In the genomic region with DNA sequence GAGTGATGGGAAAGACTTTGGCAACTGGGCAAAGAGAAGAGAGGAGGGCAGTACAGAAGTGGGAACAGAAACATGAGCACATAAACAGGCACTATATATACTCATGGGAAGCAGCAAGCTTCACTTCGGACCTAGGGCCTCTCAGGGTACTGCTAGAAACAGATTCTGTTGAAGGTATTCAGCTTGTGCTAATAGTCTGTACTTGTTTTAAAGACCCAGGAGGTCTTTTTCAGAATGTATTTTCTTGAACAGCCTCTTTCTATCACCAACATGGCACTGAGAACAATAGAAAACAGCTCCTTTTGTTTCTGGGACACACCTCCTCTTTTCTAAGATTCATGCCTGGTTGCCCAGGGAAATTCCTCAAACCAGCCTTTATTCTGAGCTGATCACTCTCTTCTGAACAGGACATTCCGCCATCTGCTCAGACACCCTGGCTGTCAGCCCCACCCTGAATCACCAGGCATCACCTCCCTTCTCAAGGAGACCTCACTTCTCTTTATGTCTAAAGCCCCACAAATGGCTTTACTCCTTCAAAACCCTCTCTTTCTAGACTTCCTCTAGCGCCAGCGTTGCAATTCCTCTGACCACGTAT, we compare ENCODE assay signal across 32 cellular contexts.
DNase-seq lines count a peak whose midpoint lies in the region; ATAC-seq and TF ChIP-seq lines count a peak whose summit lies in the region.
"Had no signal": no experiment of that assay in that cellular context is flagged by ENCODE, and none has a peak within 500 bp of the region (broad histone marks: within the 10 kb centered on the region; RNA-seq: fewer than 3 reads in every experiment).

No MANE protein-coding gene starts in this region.

- peak; percentile 31 for DNase-seq in NCI-H2171 treated with DMSO at 0.1 percent for 48 hours (lab: John Stamatoyannopoulos, UW)
- DNase-seq in NCI-H2171 (lab: John Stamatoyannopoulos, UW), result no peak
- peak; percentile 58 for DNase-seq in SK-MEL-5 (ENCODE audit: low read depth, low spot score)
- DNase-seq in retina, result peak; percentile 28
- DNase-seq in activated naive CD4-positive, alpha-beta T cell treated with anti-CD3 and anti-CD28 coated beads, Interleukin-2, amount 10 ng/mL, durations not matched to agents 7 days and 5 days, result no peak
- DNase-seq in mucosa of descending colon, result no peak
- DNase-seq in NOMO-1 treated with DMSO at 0.1 percent for 48 hours (lab: John Stamatoyannopoulos, UW; ENCODE audit: unreplicated experiment), result no peak
- DNase-seq: activated CD4-positive, alpha-beta T cell treated with anti-CD3 and anti-CD28 coated beads, Interleukin-2, amount 10 ng/mL, durations not matched to agents 24 days and 14 days; DMS79 treated with DMSO at 0.1 percent for 48 hours; foreskin fibroblast; heart left ventricle; HFFc6; KG1; MG63; naive thymus-derived CD8-positive, alpha-beta T cell; NCI-H1105; NCI-H187 treated with DMSO at 0.1 percent for 48 hours; NCI-H226; NCI-H526 treated with DMSO at 0.1 percent for 48 hours; SIG-M5; stimulated activated CD4-positive, alpha-beta T cell treated with anti-CD3 and anti-CD28 coated beads, Interleukin-15, amount 100 ng/mL, for 24 hours; stimulated activated CD4-positive, alpha-beta T cell treated with anti-CD3 and anti-CD28 coated beads, Interleukin-4, amount 100 ng/mL, for 4 hours; SW 1271; T-helper 9 cell; trophoblast cell; WERI-Rb-1 had no signal

- no peak overlapping the region for H3K27ac Mint-ChIP-seq in activated naive CD4-positive, alpha-beta T cell treated with anti-CD3 and anti-CD28 coated beads, Interleukin-2, amount 10 ng/mL, durations not matched to agents 7 days and 5 days
- H3K27ac Mint-ChIP-seq: activated CD4-positive, alpha-beta T cell treated with anti-CD3 and anti-CD28 coated beads, Interleukin-2, amount 10 ng/mL, durations not matched to agents 24 days and 14 days; activated naive CD8-positive, alpha-beta T cell; CD14-positive monocyte; HFFc6; naive thymus-derived CD8-positive, alpha-beta T cell had no signal

- H3K4me1 ChIP-seq in ectodermal cell (ENCODE audit: control insufficient read depth, insufficient read depth, low read length) (peaks cover 41% of the 10 kb centered on the region), mucosa of descending colon (ENCODE audit: low read depth) (no peaks in the 10 kb centered on the region)
- H3K4me1 ChIP-seq: esophagus muscularis mucosa, heart left ventricle had no signal

- CTCF ChIA-PET in activated naive CD4-positive, alpha-beta T cell treated with anti-CD3 and anti-CD28 coated beads, Interleukin-2, amount 10 ng/mL, durations not matched to agents 7 days and 5 days (lab: Charles Lee), result no interaction called here

- no peaks in the 10 kb centered on the region for H3K4me1 Mint-ChIP-seq in activated naive CD4-positive, alpha-beta T cell treated with anti-CD3 and anti-CD28 coated beads, Interleukin-2, amount 10 ng/mL, durations not matched to agents 7 days and 5 days
- H3K4me1 Mint-ChIP-seq: activated CD4-positive, alpha-beta T cell treated with anti-CD3 and anti-CD28 coated beads, Interleukin-2, amount 10 ng/mL, durations not matched to agents 24 days and 14 days had no signal

- in situ Hi-C loops in SK-MEL-5 (cut with HindIII; ENCODE audit: low pct_unique_long_range_greater_than_20kb, low sequenced_read_pairs), result no loop called here

- ATAC-seq in mucosa of descending colon, result no peak
- ATAC-seq: heart left ventricle; naive thymus-derived CD8-positive, alpha-beta T cell had no signal

- H3K27me3 ChIP-seq in ectodermal cell (ENCODE audit: control insufficient read depth, insufficient read depth, low read length, poor library complexity, severe bottlenecking), result no peaks in the 10 kb centered on the region
- H3K27me3 ChIP-seq: esophagus muscularis mucosa, heart left ventricle, MG63 had no signal

- intact Hi-C loops in mucosa of descending colon (cut with DNase I, micrococcal nuclease), result no loop called here

- H3K27me3 Mint-ChIP-seq in activated naive CD4-positive, alpha-beta T cell treated with anti-CD3 and anti-CD28 coated beads, Interleukin-2, amount 10 ng/mL, durations not matched to agents 7 days and 5 days, result peaks cover 7% of the 10 kb centered on the region

- TF ChIP-seq CTCF in mucosa of descending colon (IDR thresholded peaks at IDR 0.05), result no peak

- H3K9me3 Mint-ChIP-seq in activated naive CD4-positive, alpha-beta T cell treated with anti-CD3 and anti-CD28 coated beads, Interleukin-2, amount 10 ng/mL, durations not matched to agents 7 days and 5 days, result no peaks in the 10 kb centered on the region
- H3K9me3 Mint-ChIP-seq: activated CD4-positive, alpha-beta T cell treated with anti-CD3 and anti-CD28 coated beads, Interleukin-2, amount 10 ng/mL, durations not matched to agents 24 days and 14 days; HFFc6; naive thymus-derived CD8-positive, alpha-beta T cell had no signal

- H3K4me3 ChIP-seq in ectodermal cell (ENCODE audit: insufficient read depth, low read depth, low read length) (no peak overlapping the region), mucosa of descending colon (no peak overlapping the region)
- H3K4me3 ChIP-seq: esophagus muscularis mucosa, heart left ventricle, MG63 had no signal

- H3K9me3 ChIP-seq in ectodermal cell (ENCODE audit: control insufficient read depth, low read length) (no peaks in the 10 kb centered on the region), mucosa of descending colon (no peaks in the 10 kb centered on the region)
- H3K9me3 ChIP-seq: esophagus muscularis mucosa, heart left ventricle, MG63 had no signal

- H3K36me3 Mint-ChIP-seq in activated naive CD4-positive, alpha-beta T cell treated with anti-CD3 and anti-CD28 coated beads, Interleukin-2, amount 10 ng/mL, durations not matched to agents 7 days and 5 days, result no peaks in the 10 kb centered on the region
- H3K36me3 Mint-ChIP-seq: activated naive CD8-positive, alpha-beta T cell; CD14-positive monocyte; naive thymus-derived CD8-positive, alpha-beta T cell had no signal

- H3K4me3 Mint-ChIP-seq in activated naive CD4-positive, alpha-beta T cell treated with anti-CD3 and anti-CD28 coated beads, Interleukin-2, amount 10 ng/mL, durations not matched to agents 7 days and 5 days, result no peak overlapping the region
- H3K4me3 Mint-ChIP-seq: activated CD4-positive, alpha-beta T cell treated with anti-CD3 and anti-CD28 coated beads, Interleukin-2, amount 10 ng/mL, durations not matched to agents 24 days and 14 days; activated naive CD8-positive, alpha-beta T cell; CD14-positive monocyte; HFFc6; naive thymus-derived CD8-positive, alpha-beta T cell had no signal

- H3K27ac ChIP-seq in ectodermal cell (ENCODE audit: insufficient read depth, low read depth, low read length, poor library complexity, severe bottlenecking), result peak overlapping the region; percentile 67
- H3K27ac ChIP-seq: 22Rv1, esophagus muscularis mucosa, heart left ventricle, HL-60, WERI-Rb-1 had no signal

- H3K36me3 ChIP-seq in ectodermal cell (ENCODE audit: control insufficient read depth, insufficient read depth, low read length) (no peaks in the 10 kb centered on the region), mucosa of descending colon (ENCODE audit: low read depth) (no peaks in the 10 kb centered on the region)
- H3K36me3 ChIP-seq: esophagus muscularis mucosa, heart left ventricle, MG63, WERI-Rb-1 had no signal

- 57 to 60% methylated on average over 5 of the region's 5 CpGs for WGBS in ectodermal cell, 2 experiments

Comparison
In these comparisons a context has a peak if more than half of its experiments do, and no peak if none do; other contexts are left out.
1. DNase-seq: peak in NCI-H2171 treated with DMSO at 0.1 percent for 48 hours (single experiment), SK-MEL-5 (single experiment) and retina (single experiment); none in NCI-H2171 (single experiment), activated naive CD4-positive, alpha-beta T cell treated with anti-CD3 and anti-CD28 coated beads, Interleukin-2, amount 10 ng/mL, durations not matched to agents 7 days and 5 days (single experiment), mucosa of descending colon (0 of 3) and NOMO-1 treated with DMSO at 0.1 percent for 48 hours (single experiment).